38 cellular contexts compared by ENCODE assay signal in genomic region chr13:28370448-28370847, GRCh38.
"Had no signal": no experiment of that assay in that cellular context is flagged by ENCODE, and none has a peak within 500 bp of the region (broad histone marks: within the 10 kb centered on the region; RNA-seq: fewer than 3 reads in every experiment).

No MANE protein-coding gene starts in this region.

- H3K9me3 Mint-ChIP-seq: activated CD4-positive, alpha-beta memory T cell treated with anti-CD3 and anti-CD28 coated beads, Interleukin-2, amount 10 ng/mL, durations not matched to agents 7 days and 5 days; activated naive CD4-positive, alpha-beta T cell treated with anti-CD3 and anti-CD28 coated beads, Interleukin-2, amount 10 ng/mL, durations not matched to agents 7 days and 5 days; activated naive CD4-positive, alpha-beta T cell treated with anti-CD3 and anti-CD28 coated beads, Interleukin-2, amount 50 U/mL, for 24 hours; activated naive CD8-positive, alpha-beta T cell treated with anti-CD3 and anti-CD28 coated beads, Interleukin-2, amount 50 U/mL, for 24 hours; activated T-cell treated with anti-CD3 and anti-CD28 coated beads, Interleukin-2, amount 50 U/mL, for 24 hours; activated T-helper 2 cell treated with anti-CD3 and anti-CD28 coated beads, Interferon-gamma antibody, Interleukin-2, Interleukin-4, amounts not matched to agents 10 μg/mL and 5 μg/mL and 100 μg/mL, durations not matched to agents 14 hours and 24 hours and 36 hours; central memory CD8-positive, alpha-beta T cell; T-helper 1 cell treated with Interleukin-12 subunit alpha and Interleukin-12 subunit beta and Interleukin-4 antibody, amounts not matched to agents 30 μg/mL and 1 μg/mL, for 36 hours; T-helper 2 cell treated with Interferon-gamma antibody and Interleukin-4, amounts not matched to agents 5 μg/mL and 100 μg/mL, for 36 hours; WTC11 had no signal

- H3K27ac ChIP-seq: ascending aorta, cardiac muscle cell, WERI-Rb-1 had no signal

- H3K4me1 ChIP-seq: ascending aorta had no signal

- DNase-seq: activated CD4-positive, alpha-beta memory T cell treated with anti-CD3 and anti-CD28 coated beads, Interleukin-2, amount 10 ng/mL, durations not matched to agents 7 days and 5 days; activated CD4-positive, alpha-beta T cell treated with anti-CD3 and anti-CD28 coated beads for 1 hour; activated CD4-positive, alpha-beta T cell treated with anti-CD3 and anti-CD28 coated beads for 36 hours; activated CD4-positive, alpha-beta T cell treated with anti-CD3 and anti-CD28 coated beads for 48 hours; activated CD4-positive, alpha-beta T cell treated with anti-CD3 and anti-CD28 coated beads, Interleukin-2, amount 10 ng/mL, durations not matched to agents 7 days and 5 days; activated CD4-positive, alpha-beta T cell treated with anti-CD3 and anti-CD28 coated beads, Interleukin-2, amount 50 U/mL, for 48 hours; activated CD4-positive, CD25-positive, alpha-beta regulatory T cell; activated CD8-positive, alpha-beta memory T cell treated with anti-CD3 and anti-CD28 coated beads for 24 hours; activated CD8-positive, alpha-beta memory T cell treated with anti-CD3 and anti-CD28 coated beads, Interleukin-2, amount 10 ng/mL, durations not matched to agents 7 days and 5 days; activated CD8-positive, alpha-beta memory T cell treated with anti-CD3 and anti-CD28 coated beads, Interleukin-2, amount 50 U/mL, for 48 hours; activated CD8-positive, alpha-beta T cell treated with anti-CD3 and anti-CD28 coated beads, Interleukin-2, amount 10 ng/mL, durations not matched to agents 7 days and 5 days; activated effector memory CD4-positive, alpha-beta T cell treated with Interleukin-2 at 50 U/mL for 16 hours; activated gamma-delta T cell; activated naive CD4-positive, alpha-beta T cell treated with anti-CD3 and anti-CD28 coated beads, Interleukin-2, amount 10 ng/mL, durations not matched to agents 7 days and 5 days; activated naive CD4-positive, alpha-beta T cell treated with Interleukin-2 at 50 U/mL for 16 hours; activated naive CD8-positive, alpha-beta T cell treated with anti-CD3 and anti-CD28 coated beads, Interleukin-2, amount 10 ng/mL, durations not matched to agents 7 days and 5 days; activated naive CD8-positive, alpha-beta T cell treated with anti-CD3 and anti-CD28 coated beads, Interleukin-2, amount 50 U/mL, for 24 hours; activated T-cell treated with anti-CD3 and anti-CD28 coated beads, Interleukin-2, amount 50 U/mL, for 24 hours; activated T-cell treated with anti-CD3 and anti-CD28 coated beads, Interleukin-2, amount 50 U/mL, for 48 hours; amygdala; anterior cingulate cortex; caudate nucleus; cerebellar nuclear complex; T-helper 1 cell; T-helper 2 cell; T-helper 9 cell; WERI-Rb-1 had no signal

- H3K27me3 ChIP-seq: ascending aorta, cardiac muscle cell had no signal

- H3K4me3 Mint-ChIP-seq: activated CD4-positive, alpha-beta memory T cell treated with anti-CD3 and anti-CD28 coated beads, Interleukin-2, amount 10 ng/mL, durations not matched to agents 7 days and 5 days; activated CD4-positive, alpha-beta T cell treated with anti-CD3 and anti-CD28 coated beads for 36 hours; activated CD4-positive, alpha-beta T cell treated with anti-CD3 and anti-CD28 coated beads, Interleukin-2, amount 10 ng/mL, durations not matched to agents 7 days and 5 days; activated CD8-positive, alpha-beta memory T cell treated with anti-CD3 and anti-CD28 coated beads, Interleukin-2, amount 10 ng/mL, durations not matched to agents 7 days and 5 days; activated CD8-positive, alpha-beta T cell treated with anti-CD3 and anti-CD28 coated beads, Interleukin-2, amount 10 ng/mL, durations not matched to agents 7 days and 5 days; activated naive CD4-positive, alpha-beta T cell treated with anti-CD3 and anti-CD28 coated beads, Interleukin-2, amount 10 ng/mL, durations not matched to agents 7 days and 5 days; activated naive CD4-positive, alpha-beta T cell treated with anti-CD3 and anti-CD28 coated beads, Interleukin-2, amount 50 U/mL, for 24 hours; activated naive CD8-positive, alpha-beta T cell; activated naive CD8-positive, alpha-beta T cell treated with anti-CD3 and anti-CD28 coated beads, Interleukin-2, amount 10 ng/mL, durations not matched to agents 7 days and 5 days; activated naive CD8-positive, alpha-beta T cell treated with anti-CD3 and anti-CD28 coated beads, Interleukin-2, amount 50 U/mL, for 24 hours; activated T-cell treated with anti-CD3 and anti-CD28 coated beads, Interleukin-2, amount 50 U/mL, for 24 hours; brain; central memory CD8-positive, alpha-beta T cell; T-helper 1 cell treated with Interleukin-12 subunit alpha and Interleukin-12 subunit beta and Interleukin-4 antibody, amounts not matched to agents 30 μg/mL and 1 μg/mL, for 36 hours; T-helper 2 cell treated with Interferon-gamma antibody and Interleukin-4, amounts not matched to agents 5 μg/mL and 100 μg/mL, for 36 hours; WTC11 had no signal

- H3K36me3 ChIP-seq: ascending aorta, cardiac muscle cell, WERI-Rb-1 had no signal

- H3K36me3 Mint-ChIP-seq: activated naive CD4-positive, alpha-beta T cell treated with anti-CD3 and anti-CD28 coated beads, Interleukin-2, amount 10 ng/mL, durations not matched to agents 7 days and 5 days; activated naive CD4-positive, alpha-beta T cell treated with anti-CD3 and anti-CD28 coated beads, Interleukin-2, amount 50 U/mL, for 24 hours; brain had no signal

- H3K4me3 ChIP-seq: ascending aorta, cardiac muscle cell had no signal

- H3K27me3 Mint-ChIP-seq: activated CD4-positive, alpha-beta T cell treated with anti-CD3 and anti-CD28 coated beads for 36 hours; activated CD4-positive, alpha-beta T cell treated with anti-CD3 and anti-CD28 coated beads, Interleukin-2, amount 10 ng/mL, durations not matched to agents 7 days and 5 days; activated naive CD4-positive, alpha-beta T cell treated with anti-CD3 and anti-CD28 coated beads, Interleukin-2, amount 50 U/mL, for 24 hours; activated naive CD8-positive, alpha-beta T cell; activated T-cell treated with anti-CD3 and anti-CD28 coated beads, Interleukin-2, amount 50 U/mL, for 24 hours had no signal

- H3K9me3 ChIP-seq: ascending aorta had no signal

- H3K4me1 Mint-ChIP-seq: activated CD4-positive, alpha-beta memory T cell treated with anti-CD3 and anti-CD28 coated beads, Interleukin-2, amount 10 ng/mL, durations not matched to agents 7 days and 5 days; activated CD4-positive, alpha-beta T cell treated with anti-CD3 and anti-CD28 coated beads for 36 hours; activated CD4-positive, alpha-beta T cell treated with anti-CD3 and anti-CD28 coated beads, Interleukin-2, amount 10 ng/mL, durations not matched to agents 7 days and 5 days; activated CD8-positive, alpha-beta memory T cell treated with anti-CD3 and anti-CD28 coated beads, Interleukin-2, amount 10 ng/mL, durations not matched to agents 7 days and 5 days; activated naive CD4-positive, alpha-beta T cell treated with anti-CD3 and anti-CD28 coated beads, Interleukin-2, amount 10 ng/mL, durations not matched to agents 7 days and 5 days; activated naive CD4-positive, alpha-beta T cell treated with anti-CD3 and anti-CD28 coated beads, Interleukin-2, amount 50 U/mL, for 24 hours; activated naive CD8-positive, alpha-beta T cell treated with anti-CD3 and anti-CD28 coated beads, Interleukin-2, amount 10 ng/mL, durations not matched to agents 7 days and 5 days; activated naive CD8-positive, alpha-beta T cell treated with anti-CD3 and anti-CD28 coated beads, Interleukin-2, amount 50 U/mL, for 24 hours; brain; central memory CD8-positive, alpha-beta T cell had no signal

- ATAC-seq: activated CD4-positive, alpha-beta T cell treated with anti-CD3 and anti-CD28 coated beads for 36 hours; activated CD4-positive, CD25-positive, alpha-beta regulatory T cell treated with anti-CD3 and anti-CD28 coated beads, Interleukin-2, amount 50 U/mL, for 24 hours; activated CD8-positive, alpha-beta memory T cell treated with anti-CD3 and anti-CD28 coated beads, Interleukin-2, amount 10 ng/mL, durations not matched to agents 7 days and 5 days; activated CD8-positive, alpha-beta T cell treated with anti-CD3 and anti-CD28 coated beads, Interleukin-2, amount 10 ng/mL, durations not matched to agents 7 days and 5 days; activated naive CD8-positive, alpha-beta T cell treated with anti-CD3 and anti-CD28 coated beads, Interleukin-2, amount 50 U/mL, for 24 hours; WTC11 had no signal

- H3K27ac Mint-ChIP-seq: activated CD4-positive, alpha-beta memory T cell treated with anti-CD3 and anti-CD28 coated beads, Interleukin-2, amount 10 ng/mL, durations not matched to agents 7 days and 5 days; activated CD4-positive, alpha-beta T cell treated with anti-CD3 and anti-CD28 coated beads for 36 hours; activated CD4-positive, alpha-beta T cell treated with anti-CD3 and anti-CD28 coated beads, Interleukin-2, amount 10 ng/mL, durations not matched to agents 7 days and 5 days; activated CD8-positive, alpha-beta memory T cell treated with anti-CD3 and anti-CD28 coated beads, Interleukin-2, amount 10 ng/mL, durations not matched to agents 7 days and 5 days; activated CD8-positive, alpha-beta T cell treated with anti-CD3 and anti-CD28 coated beads, Interleukin-2, amount 10 ng/mL, durations not matched to agents 7 days and 5 days; activated naive CD4-positive, alpha-beta T cell treated with anti-CD3 and anti-CD28 coated beads, Interleukin-2, amount 10 ng/mL, durations not matched to agents 7 days and 5 days; activated naive CD4-positive, alpha-beta T cell treated with anti-CD3 and anti-CD28 coated beads, Interleukin-2, amount 50 U/mL, for 24 hours; activated naive CD8-positive, alpha-beta T cell; activated naive CD8-positive, alpha-beta T cell treated with anti-CD3 and anti-CD28 coated beads, Interleukin-2, amount 10 ng/mL, durations not matched to agents 7 days and 5 days; activated naive CD8-positive, alpha-beta T cell treated with anti-CD3 and anti-CD28 coated beads, Interleukin-2, amount 50 U/mL, for 24 hours; activated T-cell treated with anti-CD3 and anti-CD28 coated beads, Interleukin-2, amount 50 U/mL, for 24 hours; activated T-helper 2 cell treated with anti-CD3 and anti-CD28 coated beads, Interferon-gamma antibody, Interleukin-2, Interleukin-4, amounts not matched to agents 10 μg/mL and 5 μg/mL and 100 μg/mL, durations not matched to agents 14 hours and 24 hours and 36 hours; brain; T-helper 1 cell treated with Interleukin-12 subunit alpha and Interleukin-12 subunit beta and Interleukin-4 antibody, amounts not matched to agents 30 μg/mL and 1 μg/mL, for 36 hours; T-helper 2 cell treated with Interferon-gamma antibody and Interleukin-4, amounts not matched to agents 5 μg/mL and 100 μg/mL, for 36 hours had no signal
